In genomic region chr7:128671992-128672391, GRCh38 we compare ENCODE assay signal across 28 cellular contexts. TPM values are rescaled to one million over a fixed set of nuclear protein-coding genes. Genes with fewer than 3 reads are reported as not detected.
DNase-seq lines count a peak whose midpoint lies in the region; ATAC-seq, FAIRE-seq and TF ChIP-seq lines count a peak whose summit lies in the region.
"Had no signal": no experiment of that assay in that cellular context is flagged by ENCODE, and none has a peak within 500 bp of the region (broad histone marks: within the 10 kb centered on the region; RNA-seq: fewer than 3 reads in every experiment).

GARIN1A (plus strand) TSS chr7:128672292; CDS start chr7:128672398, 106 bp downstream.

- H4K20me1 ChIP-seq in HepG2 (ENCODE audit: insufficient read depth, low read length): no peaks in the 10 kb centered on the region
- H4K20me1 ChIP-seq in neural progenitor cell (ENCODE audit: low read depth): no peaks in the 10 kb centered on the region

- no peak for FAIRE-seq in HepG2 (lab: Jason Lieb, UNC)
- FAIRE-seq: GM12892, GM19239, H54 had no signal

- TF ChIP-seq EP300 in HepG2 (IDR thresholded peaks at IDR 0.05; ENCODE audit: low read depth in 2 of 2, low read length in 2 of 2) (no peak), HepG2 (CRISPR knock-in tag; IDR thresholded peaks at IDR 0.05; ENCODE audit: borderline replicate concordance) (no peak)

- H3K27ac ChIP-seq in HepG2 (ENCODE audit: extremely low read length, insufficient read depth, low read length) (no peak within 1 kb of the TSS), right lobe of liver (no peak within 1 kb of the TSS), coronary artery (no peak within 1 kb of the TSS), neural progenitor cell (no peak within 1 kb of the TSS)
- H3K27ac ChIP-seq: Peyer's patch had no signal

- no peak for TF ChIP-seq RAD21 in HepG2 (CRISPR knock-in tag; IDR thresholded peaks at IDR 0.05)

- H3F3A ChIP-seq in neural progenitor cell (ENCODE audit: low read depth): peaks cover 9% of the 10 kb centered on the region

- peaks cover 6% of the 10 kb centered on the region for H3K4me1 ChIP-seq in HepG2 (ENCODE audit: insufficient read depth, low read length)
- no peaks in the 10 kb centered on the region for H3K4me1 ChIP-seq in right lobe of liver
- peaks cover 4% of the 10 kb centered on the region for H3K4me1 ChIP-seq in neural progenitor cell
- H3K4me1 ChIP-seq: Peyer's patch had no signal

- H3K79me2 ChIP-seq in HepG2 (ENCODE audit: insufficient read depth, low read length) (no peaks in the 10 kb centered on the region), neural progenitor cell (ENCODE audit: low read depth) (no peaks in the 10 kb centered on the region)

- no peak for TF ChIP-seq CTCF in HepG2 (CRISPR knock-in tag; IDR thresholded peaks at IDR 0.05)
- TF ChIP-seq CTCF in right lobe of liver (IDR thresholded peaks at IDR 0.05): no peak
- no peak for TF ChIP-seq CTCF in coronary artery (IDR thresholded peaks at IDR 0.05)
- no peak for TF ChIP-seq CTCF in neural progenitor cell (IDR thresholded peaks at IDR 0.05)

- no peak within 1 kb of the TSS for H3K9ac ChIP-seq in HepG2 (ENCODE audit: insufficient read depth, low read depth, low read length)
- H3K9ac ChIP-seq in neural progenitor cell: no peak within 1 kb of the TSS

- 73% methylated on average over 3 of the region's 4 CpGs for WGBS in HepG2 (ENCODE audit: low lambda C conversion rate)
- WGBS in right lobe of liver (ENCODE audit: insufficient coverage, low coverage, low lambda C conversion rate, missing lambda C conversion rate): 78% methylated on average over 3 of the region's 4 CpGs

- no peak for DNase-seq in HepG2 (ENCODE audit: low spot score)
- no peak for DNase-seq in right lobe of liver
- DNase-seq in coronary artery (ENCODE audit: low spot score): no peak
- peak; percentile 6 for DNase-seq in neural progenitor cell (ENCODE audit: low spot score)
- no peak for DNase-seq in NCI-H446 (lab: John Stamatoyannopoulos, UW)
- no peak for DNase-seq in kidney tubule cell (ENCODE audit: low spot score)
- DNase-seq: 8988T, ACHN, BE2C, DMS153, DND-41, Kasumi-1, MG63, NCI-H1105 treated with DMSO at 0.1 percent for 48 hours, NCI-H146, NCI-H1930, NCI-H2107, NCI-H2227 treated with DMSO at 0.1 percent for 48 hours, NCI-H510A, NCI-H69, Peyer's patch, SHP77 treated with DMSO at 0.1 percent for 48 hours had no signal

- no peak for ATAC-seq in HepG2
- ATAC-seq in right lobe of liver: no peak
- no peak for ATAC-seq in HG02973 (IDR thresholded peaks at IDR 0.05; ENCODE audit: unreplicated experiment)
- no peak for ATAC-seq in HG02763 (IDR thresholded peaks at IDR 0.05; ENCODE audit: unreplicated experiment)

- POLR2A ChIA-PET in HepG2 (lab: Yijun Ruan, JAX): no interaction called here

- H3K9me3 Mint-ChIP-seq in neural progenitor cell: no peaks in the 10 kb centered on the region
- H3K9me3 Mint-ChIP-seq: CD14-positive monocyte had no signal

- no peak within 1 kb of the TSS for H3K4me3 ChIP-seq in HepG2 (replicated peaks in 1 of 3; ENCODE audit: insufficient read depth in 1 of 3, low read depth in 2 of 3, low read length in 3 of 3)
- H3K4me3 ChIP-seq in right lobe of liver: no peak within 1 kb of the TSS
- peak within 1 kb of the TSS; percentile 14 for H3K4me3 ChIP-seq in coronary artery
- no peak within 1 kb of the TSS for H3K4me3 ChIP-seq in neural progenitor cell
- H3K4me3 ChIP-seq: MG63, Peyer's patch had no signal

- H3K9me3 ChIP-seq in HepG2 (ENCODE audit: low read length): no peaks in the 10 kb centered on the region
- no peaks in the 10 kb centered on the region for H3K9me3 ChIP-seq in right lobe of liver
- no peaks in the 10 kb centered on the region for H3K9me3 ChIP-seq in neural progenitor cell (ENCODE audit: low read depth)
- H3K9me3 ChIP-seq: BE2C, MG63, Peyer's patch had no signal

- no peaks in the 10 kb centered on the region for H3K4me1 Mint-ChIP-seq in neural progenitor cell

- H3K4me2 ChIP-seq in HepG2 (ENCODE audit: low read depth, low read length) (peak within 1 kb of the TSS; percentile 51), neural progenitor cell (no peak within 1 kb of the TSS)

- H3K27me3 ChIP-seq in HepG2 (ENCODE audit: control insufficient read depth in 1 of 2, insufficient read depth in 2 of 2, low read length in 2 of 2) (no peaks in the 10 kb centered on the region; a peak in 1 of 5 replicates), right lobe of liver (no peaks in the 10 kb centered on the region), neural progenitor cell (no peaks in the 10 kb centered on the region)
- H3K27me3 ChIP-seq: BE2C, MG63, Peyer's patch had no signal

- H3K36me3 Mint-ChIP-seq in neural progenitor cell: peaks cover 3% of the 10 kb centered on the region
- H3K36me3 Mint-ChIP-seq: CD14-positive monocyte had no signal

- H2AFZ ChIP-seq in HepG2 (ENCODE audit: low read length) (no peak within 1 kb of the TSS), neural progenitor cell (replicated peaks) (peak within 1 kb of the TSS; percentile 97)

- in situ Hi-C loops in HepG2 (cut with HindIII; ENCODE audit: extremely low pct_ligation_motif_present, low pct_unique_long_range_greater_than_20kb): no loop called here

- H3K27ac Mint-ChIP-seq in neural progenitor cell: no peak within 1 kb of the TSS

- peaks cover 7% of the 10 kb centered on the region for H3K27me3 Mint-ChIP-seq in neural progenitor cell (ENCODE audit: insufficient read depth, low read depth)

- TF ChIP-seq POLR2A in HepG2 (IDR thresholded peaks at IDR 0.05; ENCODE audit: insufficient read depth in 1 of 2, low read depth in 2 of 2, low read length in 2 of 2): no peak
- no peak for TF ChIP-seq POLR2A in right lobe of liver (IDR thresholded peaks at IDR 0.05)

- CTCF ChIA-PET in HepG2 (lab: Yijun Ruan, JAX; ENCODE audit: low intra/inter-chr PET ratio, low total read pairs): no interaction called here

- BruUV-seq in HepG2 (replicated peaks; lab: Mats Ljungman, UMichigan): no TSS peak

- H3K4me3 Mint-ChIP-seq in neural progenitor cell: no peak within 1 kb of the TSS

- intact Hi-C loops in HepG2 (cut with micrococcal nuclease; ENCODE audit: unreplicated experiment): no loop called here
- intact Hi-C loops in right lobe of liver (cut with DNase I): no loop called here

- H3K36me3 ChIP-seq in HepG2 (replicated peaks in 1 of 2; ENCODE audit: control insufficient read depth in 1 of 2, insufficient read depth in 2 of 2, low read length in 2 of 2) (no peaks in the 10 kb centered on the region), right lobe of liver (no peaks in the 10 kb centered on the region), neural progenitor cell (no peaks in the 10 kb centered on the region)
- H3K36me3 ChIP-seq: BE2C, Peyer's patch had no signal

TF ChIP-seq in HepG2, 621 proteins besides CTCF, POLR2A, EP300 and RAD21 (continues in another document):
- TF ChIP-seq SNAPC5 (CRISPR knock-in tag; IDR thresholded peaks at IDR 0.05; ENCODE audit: borderline replicate concordance) (no peak), ZMAT5 (CRISPR knock-in tag; IDR thresholded peaks at IDR 0.05; ENCODE audit: borderline replicate concordance, low read depth) (no peak)

RNA-seq across cellular contexts. Expression of gene GARIN1A, which starts in this region (rescaled TPM):
- total RNA-seq in HepG2 (2016; rRNA removed; fragmentation: Illumina TruSeq; extraction: Trizol) (not detected in 2 replicates), right lobe of liver (1 to 10 TPM in 1 of 6 experiments, under 1 TPM in 5; 0.06 to 1.3 (median 0.48) TPM), neural progenitor cell (ENCODE audit: low replicate concordance) (0.43 TPM in 1 of 2 replicates, not detected in the other)
- total RNA-seq in HepG2 (2016; cell fraction: cytosol; rRNA removed; fragmentation: Illumina TruSeq; extraction: Trizol; ENCODE audit: low read depth): not detected in 2 replicates
- total RNA-seq in HepG2 (2016; cell fraction: insoluble cytoplasmic fraction; rRNA removed; fragmentation: Illumina TruSeq; extraction: Trizol): not detected in 2 replicates
- not detected in 2 replicates for total RNA-seq in HepG2 (2016; cell fraction: membrane; rRNA removed; fragmentation: Illumina TruSeq; extraction: Trizol)
- not detected in 2 replicates for total RNA-seq in HepG2 (2016; cell fraction: nucleus; rRNA removed; fragmentation: Illumina TruSeq; extraction: Trizol)
- 0.09 and 0.12 TPM in 2 replicates for polyA plus RNA-seq in HepG2 (2011; rRNA removed)
- 0.05 TPM in 1 of 2 replicates, not detected in the other for polyA plus RNA-seq in HepG2 (2011; cell fraction: cytosol; rRNA removed)
- polyA plus RNA-seq in HepG2 (2011; cell fraction: nucleus; rRNA removed): 0.21 and 0.40 TPM in 2 replicates
- 0.04 TPM in 1 of 2 replicates, not detected in the other for polyA plus RNA-seq in HepG2 (2012)
- not detected in 2 replicates for polyA plus RNA-seq in HepG2 (2016; cell fraction: cytosol; fragmentation: Illumina TruSeq; extraction: Trizol; ENCODE audit: low read depth)
- polyA plus RNA-seq in HepG2 (2016; cell fraction: insoluble cytoplasmic fraction; fragmentation: Illumina TruSeq; extraction: Trizol; ENCODE audit: low read depth): not detected in 2 replicates
- not detected in 2 replicates for polyA plus RNA-seq in HepG2 (2016; cell fraction: membrane; fragmentation: Illumina TruSeq; extraction: Trizol; ENCODE audit: low read depth)
- 0.68 and 0.77 TPM in 2 replicates for polyA plus RNA-seq in HepG2 (2016; cell fraction: nucleus; fragmentation: Illumina TruSeq; extraction: Trizol; ENCODE audit: insufficient read depth, low read depth)
- polyA minus RNA-seq in HepG2 (2011; rRNA and poly(A)+ RNA removed; ENCODE audit: low replicate concordance): 0.04 and 0.54 TPM in 2 replicates
- not detected in 2 replicates for polyA minus RNA-seq in HepG2 (2011; cell fraction: cytosol; rRNA and poly(A)+ RNA removed)
- polyA minus RNA-seq in HepG2 (2011; cell fraction: nucleus; rRNA and poly(A)+ RNA removed): 0.25 and 0.26 TPM in 2 replicates

Comparison
In these comparisons a context has a peak if more than half of its experiments do, and no peak if none do; other contexts are left out.
1. Peak in DNase-seq in neural progenitor cell; RNA of the gene not detected or under 1 TPM.